16 cellular contexts compared by ENCODE assay signal in genomic region chr10:113026679-113027078, GRCh38.
DNase-seq lines count a peak whose midpoint lies in the region; ATAC-seq and TF ChIP-seq lines count a peak whose summit lies in the region.
"Had no signal": no experiment of that assay in that cellular context is flagged by ENCODE, and none has a peak within 500 bp of the region (broad histone marks: within the 10 kb centered on the region; RNA-seq: fewer than 3 reads in every experiment).

No MANE protein-coding gene starts in this region.

- peak; percentile 55 for DNase-seq in AG08395 (ENCODE audit: low spot score)
- DNase-seq in HFFc6: peak; percentile 49
- DNase-seq in non-pigmented ciliary epithelial cell (ENCODE audit: low read depth): peak; percentile 35
- no peak for DNase-seq in middle frontal gyrus (ENCODE audit: extremely low spot score, low spot score)
- no peak for DNase-seq in stimulated activated CD4-positive, alpha-beta T cell treated with anti-CD3 and anti-CD28 coated beads, Interleukin-4, amount 100 ng/mL, for 1 hour
- DNase-seq: activated CD8-positive, alpha-beta memory T cell treated with anti-CD3 and anti-CD28 coated beads for 24 hours; activated naive CD4-positive, alpha-beta T cell treated with anti-CD3 and anti-CD28 coated beads for 36 hours; AML-193; foreskin keratinocyte; natural killer cell; NCI-H446 treated with DMSO at 0.1 percent for 48 hours; T1000 had no signal

- ATAC-seq in GM19395 (IDR thresholded peaks at IDR 0.05; ENCODE audit: unreplicated experiment) (no peak), HG03097 (IDR thresholded peaks at IDR 0.05; ENCODE audit: low FRiP score, unreplicated experiment) (no peak)
- ATAC-seq: natural killer cell had no signal

- peak overlapping the region; percentile 19 for H3K27ac ChIP-seq in cingulate gyrus (ENCODE audit: low read depth, low read length)
- H3K27ac ChIP-seq: foreskin keratinocyte, RWPE1 had no signal

- peaks cover 57% of the 10 kb centered on the region for H3K4me1 Mint-ChIP-seq in HFFc6 (ENCODE audit: low read depth)

- TF ChIP-seq CTCF in HFFc6 (IDR thresholded peaks at IDR 0.05): no peak

- H3K27ac Mint-ChIP-seq in HFFc6: peak overlapping the region; percentile 78
- H3K27ac Mint-ChIP-seq: activated naive CD4-positive, alpha-beta T cell treated with anti-CD3 and anti-CD28 coated beads for 36 hours; natural killer cell had no signal

- H3K27me3 Mint-ChIP-seq in HFFc6 (ENCODE audit: insufficient read depth): peaks cover 8% of the 10 kb centered on the region

- H3K36me3 Mint-ChIP-seq in HFFc6 (ENCODE audit: low read depth): peaks cover 28% of the 10 kb centered on the region
- H3K36me3 Mint-ChIP-seq: natural killer cell had no signal

- H3K9me3 Mint-ChIP-seq in HFFc6: no peaks in the 10 kb centered on the region
- H3K9me3 Mint-ChIP-seq: activated naive CD4-positive, alpha-beta T cell treated with anti-CD3 and anti-CD28 coated beads for 36 hours; natural killer cell had no signal

- H3K4me3 Mint-ChIP-seq in HFFc6: peak overlapping the region; percentile 11; the same call in 1 of the 2 replicates
- H3K4me3 Mint-ChIP-seq: activated naive CD4-positive, alpha-beta T cell treated with anti-CD3 and anti-CD28 coated beads for 36 hours; natural killer cell had no signal

Comparison
In these comparisons a context has a peak if more than half of its experiments do, and no peak if none do; other contexts are left out.
1. DNase-seq: peak in AG08395 (single experiment), HFFc6 (single experiment) and non-pigmented ciliary epithelial cell (single experiment); none in middle frontal gyrus (single experiment) and stimulated activated CD4-positive, alpha-beta T cell treated with anti-CD3 and anti-CD28 coated beads, Interleukin-4, amount 100 ng/mL, for 1 hour (single experiment).